In genomic region chr13:45228002-45228401, GRCh38 we compare ENCODE assay signal across 1 cellular context.
TF ChIP-seq lines count a peak whose summit lies in the region.

No MANE protein-coding gene starts in this region.

TF ChIP-seq in H1, 55 proteins besides CTCF, POLR2A, EP300 and RAD21:
- TF ChIP-seq YY1 (IDR thresholded peaks at IDR 0.05; ENCODE audit: low read depth, low read length) (no peak), GTF2F1 (IDR thresholded peaks at IDR 0.05; ENCODE audit: borderline replicate concordance, low read depth, low read length) (no peak), EGR1 (IDR thresholded peaks at IDR 0.05; ENCODE audit: borderline replicate concordance, low read depth, low read length) (no peak), GABPA (IDR thresholded peaks at IDR 0.05; ENCODE audit: borderline replicate concordance, insufficient read depth, low read length) (no peak), CREB1 (IDR thresholded peaks at IDR 0.05) (no peak), NANOG (IDR thresholded peaks at IDR 0.05; ENCODE audit: insufficient read depth, low read depth, low read length, poor library complexity, severe bottlenecking) (no peak), POU5F1 (IDR thresholded peaks at IDR 0.05; ENCODE audit: low read depth, low read length) (no peak), ATF2 (IDR thresholded peaks at IDR 0.05; ENCODE audit: low read length) (no peak), SIX5 (IDR thresholded peaks at IDR 0.05; ENCODE audit: low read depth, low read length) (no peak), TAF1 (IDR thresholded peaks at IDR 0.05; ENCODE audit: low read depth, low read length) (no peak), SRF (IDR thresholded peaks at IDR 0.05; ENCODE audit: low read depth, low read length) (no peak), ASH2L (IDR thresholded peaks at IDR 0.05; ENCODE audit: low read length) (no peak), ZNF274 (IDR thresholded peaks at IDR 0.05; ENCODE audit: borderline replicate concordance, extremely low read depth, low read length) (no peak), BRCA1 (IDR thresholded peaks at IDR 0.05; ENCODE audit: low read depth, low read length) (no peak), RFX5 (IDR thresholded peaks at IDR 0.05; ENCODE audit: borderline replicate concordance, low read depth, low read length) (no peak), CBX5 (IDR thresholded peaks at IDR 0.05; ENCODE audit: low read depth, low read length) (no peak), CTBP2 (IDR thresholded peaks at IDR 0.05; ENCODE audit: borderline replicate concordance, insufficient read depth, insufficient read length, low read length) (no peak), CHD7 (IDR thresholded peaks at IDR 0.05; ENCODE audit: insufficient replicate concordance, low read length) (no peak), SAP30 (IDR thresholded peaks at IDR 0.05; ENCODE audit: insufficient read depth, insufficient replicate concordance, low read length) (no peak), TCF12 (IDR thresholded peaks at IDR 0.05; ENCODE audit: low read depth, low read length) (no peak)
